1 cellular context compared by ENCODE assay signal in genomic region chr19:49585023-49585422, GRCh38.
TF ChIP-seq lines count a peak whose summit lies in the region.

No MANE protein-coding gene starts in this region.

TF ChIP-seq in H1, 55 proteins besides CTCF, POLR2A, EP300 and RAD21:
- TF ChIP-seq ATF2 (IDR thresholded peaks at IDR 0.05; ENCODE audit: low read length), result no peak
- TF ChIP-seq SAP30 (IDR thresholded peaks at IDR 0.05; ENCODE audit: insufficient read depth, insufficient replicate concordance, low read length), result peak; percentile 58
- TF ChIP-seq CHD2 (IDR thresholded peaks at IDR 0.05; ENCODE audit: low read length), result 0 out of 2 replicates have a peak, but pooled peaks have one; percentile 10
- 0 out of 2 replicates have a peak, but pooled peaks have one; percentile 20 for TF ChIP-seq TCF12 (IDR thresholded peaks at IDR 0.05; ENCODE audit: low read depth, low read length)
- 0 out of 2 replicates have a peak, but pooled peaks have one; percentile 5 for TF ChIP-seq YY1 (IDR thresholded peaks at IDR 0.05; ENCODE audit: low read depth, low read length)
- no peak for TF ChIP-seq CREB1 (IDR thresholded peaks at IDR 0.05)
- TF ChIP-seq SIN3A (conservative IDR thresholded peaks at IDR 0.05 in 1 of 2, IDR thresholded peaks at IDR 0.05 in 1 of 2; ENCODE audit: low read depth in 1 of 2, low read length in 2 of 2), result peak; percentile 77 to 90; a peak in 2 of 4 replicates
- TF ChIP-seq TAF7 (optimal IDR thresholded peaks at IDR 0.05; ENCODE audit: borderline replicate concordance, low read depth, low read length), result no peak
